In genomic region chr1:244836135-244836521, GRCh38 we compare ENCODE assay signal across 8 cellular contexts. TPM values are rescaled to one million over a fixed set of nuclear protein-coding genes. Genes with fewer than 3 reads are reported as not detected.
A peak's percentile ranks its signal among the peaks of the same experiment; 100 is the strongest.
DNase-seq lines count a peak whose midpoint lies in the region; ATAC-seq lines count a peak whose summit lies in the region.

No MANE protein-coding gene starts in this region.

- DNase-seq in T-helper 1 cell = no peak
- peak; percentile 31 for DNase-seq in LoVo (ENCODE audit: low spot score)
- no peak for DNase-seq in right cardiac atrium

- H3K4me3 Mint-ChIP-seq in T-helper 1 cell treated with Interleukin-12 subunit alpha and Interleukin-12 subunit beta and Interleukin-4 antibody, amounts not matched to agents 30 μg/mL and 1 μg/mL, for 36 hours = peak overlapping the region; percentile 91
- H3K4me3 Mint-ChIP-seq in activated T-helper 17 cell treated with anti-CD3 and anti-CD28 coated beads, Interleukin-2, amount 50 U/mL, for 72 hours = peak overlapping the region; percentile 93

- H3K36me3 Mint-ChIP-seq in T-helper 1 cell treated with Interleukin-12 subunit alpha and Interleukin-12 subunit beta and Interleukin-4 antibody, amounts not matched to agents 30 μg/mL and 1 μg/mL, for 36 hours (ENCODE audit: low read depth) = peaks cover 34% of the 10 kb centered on the region
- peaks cover 68% of the 10 kb centered on the region for H3K36me3 Mint-ChIP-seq in activated T-helper 17 cell treated with anti-CD3 and anti-CD28 coated beads, Interleukin-2, amount 50 U/mL, for 72 hours (ENCODE audit: low read depth)

- peaks cover 2% of the 10 kb centered on the region for H3K36me3 ChIP-seq in rectal smooth muscle tissue (ENCODE audit: control insufficient read depth, insufficient read depth, low read length)

- H3K27ac ChIP-seq in right cardiac atrium (ENCODE audit: low read length) (peak overlapping the region; percentile 93), rectal smooth muscle tissue (ENCODE audit: low read depth, low read length) (peak overlapping the region; percentile 100)

- intact Hi-C loops in right cardiac atrium (cut with DNase I) = loop anchor here in 3 of 4 donors (10.0 kb wide), 2 partner anchors 139 to 209 kb away; no protein-coding TSS in a partner anchor

- ATAC-seq in activated T-helper 17 cell treated with anti-CD3 and anti-CD28 coated beads, Interleukin-2, amount 50 U/mL, for 72 hours (replicated peaks) = no peak
- peak in 1 of 2 donors; percentile 4 for ATAC-seq in right cardiac atrium
- no peak for ATAC-seq in HG02588 (IDR thresholded peaks at IDR 0.05; ENCODE audit: unreplicated experiment)
- no peak for ATAC-seq in HG03432 (IDR thresholded peaks at IDR 0.05; ENCODE audit: unreplicated experiment)

- H3K27me3 ChIP-seq in right cardiac atrium (ENCODE audit: control insufficient read depth, insufficient read depth) (no peaks in the 10 kb centered on the region), rectal smooth muscle tissue (ENCODE audit: control insufficient read depth, insufficient read depth, low read length) (no peaks in the 10 kb centered on the region)

- peaks cover 4% of the 10 kb centered on the region for H3K4me1 ChIP-seq in right cardiac atrium (ENCODE audit: control insufficient read depth, insufficient read depth, low read length)
- H3K4me1 ChIP-seq in rectal smooth muscle tissue (ENCODE audit: control insufficient read depth, insufficient read depth, low read length) = peaks cover 12% of the 10 kb centered on the region

- H3K4me1 Mint-ChIP-seq in T-helper 1 cell treated with Interleukin-12 subunit alpha and Interleukin-12 subunit beta and Interleukin-4 antibody, amounts not matched to agents 30 μg/mL and 1 μg/mL, for 36 hours (ENCODE audit: low read depth) = peaks cover 45% of the 10 kb centered on the region
- H3K4me1 Mint-ChIP-seq in activated T-helper 17 cell treated with anti-CD3 and anti-CD28 coated beads, Interleukin-2, amount 50 U/mL, for 72 hours = peaks cover 39% of the 10 kb centered on the region

- no peaks in the 10 kb centered on the region for H3K9me3 Mint-ChIP-seq in T-helper 1 cell treated with Interleukin-12 subunit alpha and Interleukin-12 subunit beta and Interleukin-4 antibody, amounts not matched to agents 30 μg/mL and 1 μg/mL, for 36 hours
- no peaks in the 10 kb centered on the region for H3K9me3 Mint-ChIP-seq in activated T-helper 17 cell treated with anti-CD3 and anti-CD28 coated beads, Interleukin-2, amount 50 U/mL, for 72 hours

- no peaks in the 10 kb centered on the region for H3K27me3 Mint-ChIP-seq in T-helper 1 cell treated with Interleukin-12 subunit alpha and Interleukin-12 subunit beta and Interleukin-4 antibody, amounts not matched to agents 30 μg/mL and 1 μg/mL, for 36 hours (ENCODE audit: low read depth)
- H3K27me3 Mint-ChIP-seq in activated T-helper 17 cell treated with anti-CD3 and anti-CD28 coated beads, Interleukin-2, amount 50 U/mL, for 72 hours = no peaks in the 10 kb centered on the region

- 2% methylated on average over 7 of the region's 7 CpGs for WGBS in right cardiac atrium

- no peaks in the 10 kb centered on the region for H3K9me3 ChIP-seq in right cardiac atrium (ENCODE audit: control insufficient read depth, low read length)

- H3K9ac ChIP-seq in rectal smooth muscle tissue (ENCODE audit: low read length) = peak overlapping the region; percentile 45

- peak overlapping the region; percentile 90 for H3K27ac Mint-ChIP-seq in T-helper 1 cell treated with Interleukin-12 subunit alpha and Interleukin-12 subunit beta and Interleukin-4 antibody, amounts not matched to agents 30 μg/mL and 1 μg/mL, for 36 hours
- peak overlapping the region; percentile 97 for H3K27ac Mint-ChIP-seq in activated T-helper 17 cell treated with anti-CD3 and anti-CD28 coated beads, Interleukin-2, amount 50 U/mL, for 72 hours

- peak overlapping the region; percentile 95 for H3K4me3 ChIP-seq in right cardiac atrium (ENCODE audit: low read length)
- peak overlapping the region; percentile 60 for H3K4me3 ChIP-seq in rectal smooth muscle tissue (ENCODE audit: low read length)

RNA-seq across cellular contexts. Expression of gene COX20, which starts 0.7 kb away (rescaled TPM):
- total RNA-seq in activated T-helper 17 cell treated with anti-CD3 and anti-CD28 coated beads, Interleukin-2, amount 50 U/mL, for 72 hours = 10 to 100 TPM; 38.7 to 43.1 TPM
- 10 to 100 TPM; 57.8 to 68.5 (median 63.0) TPM for total RNA-seq in right cardiac atrium
- 121 TPM for polyA plus RNA-seq in right cardiac atrium

RNA-seq across cellular contexts. Expression of gene HNRNPU, which starts 28.2 kb away (rescaled TPM):
- total RNA-seq in activated T-helper 17 cell treated with anti-CD3 and anti-CD28 coated beads, Interleukin-2, amount 50 U/mL, for 72 hours = 100 to 1,000 TPM; 336 to 438 TPM
- 100 to 1,000 TPM; 180 to 194 (median 184) TPM for total RNA-seq in right cardiac atrium
- polyA plus RNA-seq in right cardiac atrium = 112 TPM
